ENCODE assay signal across 1 cellular context in the genomic region with DNA sequence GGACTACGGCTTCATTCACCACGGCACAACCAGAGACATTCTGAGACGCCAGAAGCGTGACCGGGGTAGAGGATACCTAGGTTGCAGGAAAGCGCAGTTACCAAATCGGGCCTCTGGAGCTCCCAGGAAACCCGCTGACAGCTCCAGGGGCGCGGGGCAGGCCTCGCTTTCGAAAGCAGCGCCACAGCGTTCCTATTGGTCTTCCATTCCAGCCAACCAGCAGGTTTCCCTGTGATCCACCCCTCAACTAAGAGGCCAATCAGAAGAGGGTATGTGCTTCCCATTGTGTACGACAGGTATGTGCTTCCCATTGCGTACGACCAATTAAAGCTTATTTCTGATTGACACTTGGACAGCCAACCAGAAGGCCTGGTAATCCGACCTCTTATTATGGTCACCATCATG.
TF ChIP-seq lines count a peak whose summit lies in the region.

No MANE protein-coding gene starts in this region.

TF ChIP-seq in GM12878, 131 proteins besides CTCF, POLR2A, EP300 and RAD21 (continued from another document):
- TF ChIP-seq CEBPB (IDR thresholded peaks at IDR 0.05; ENCODE audit: borderline replicate concordance in 1 of 2, low read depth in 2 of 2, low read length in 2 of 2) (no peak), ATF7 (IDR thresholded peaks at IDR 0.05; ENCODE audit: low read depth) (no peak), FOS (IDR thresholded peaks at IDR 0.05; ENCODE audit: borderline replicate concordance, extremely low read depth, insufficient read length) (peak; percentile 40), SMARCA5 (IDR thresholded peaks at IDR 0.05) (no peak), MYC (IDR thresholded peaks at IDR 0.05; ENCODE audit: insufficient read depth, insufficient read length, insufficient replicate concordance, low read length, severe bottlenecking) (no peak), RAD51 (IDR thresholded peaks at IDR 0.05) (no peak), BRCA1 (IDR thresholded peaks at IDR 0.05; ENCODE audit: low read depth, low read length) (no peak), ZBED1 (IDR thresholded peaks at IDR 0.05; ENCODE audit: borderline replicate concordance) (no peak), ZZZ3 (IDR thresholded peaks at IDR 0.05; ENCODE audit: control insufficient read depth, insufficient read length, low read depth) (no peak), FOXK2 (IDR thresholded peaks at IDR 0.05) (no peak), HDGF (IDR thresholded peaks at IDR 0.05) (no peak), NFIC (IDR thresholded peaks at IDR 0.05; ENCODE audit: low read depth, low read length) (no peak), RBBP5 (conservative IDR thresholded peaks at IDR 0.05) (no peak)
- TF ChIP-seq, protein P1, sequence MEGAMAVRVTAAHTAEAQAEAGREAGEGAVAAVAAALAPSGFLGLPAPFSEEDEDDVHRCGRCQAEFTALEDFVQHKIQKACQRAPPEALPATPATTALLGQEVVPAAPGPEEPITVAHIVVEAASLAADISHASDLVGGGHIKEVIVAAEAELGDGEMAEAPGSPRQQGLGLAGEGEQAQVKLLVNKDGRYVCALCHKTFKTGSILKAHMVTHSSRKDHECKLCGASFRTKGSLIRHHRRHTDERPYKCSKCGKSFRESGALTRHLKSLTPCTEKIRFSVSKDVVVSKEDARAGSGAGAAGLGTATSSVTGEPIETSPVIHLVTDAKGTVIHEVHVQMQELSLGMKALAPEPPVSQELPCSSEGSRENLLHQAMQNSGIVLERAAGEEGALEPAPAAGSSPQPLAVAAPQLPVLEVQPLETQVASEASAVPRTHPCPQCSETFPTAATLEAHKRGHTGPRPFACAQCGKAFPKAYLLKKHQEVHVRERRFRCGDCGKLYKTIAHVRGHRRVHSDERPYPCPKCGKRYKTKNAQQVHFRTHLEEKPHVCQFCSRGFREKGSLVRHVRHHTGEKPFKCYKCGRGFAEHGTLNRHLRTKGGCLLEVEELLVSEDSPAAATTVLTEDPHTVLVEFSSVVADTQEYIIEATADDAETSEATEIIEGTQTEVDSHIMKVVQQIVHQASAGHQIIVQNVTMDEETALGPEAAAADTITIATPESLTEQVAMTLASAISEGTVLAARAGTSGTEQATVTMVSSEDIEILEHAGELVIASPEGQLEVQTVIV (IDR thresholded peaks at IDR 0.05; ENCODE audit: borderline replicate concordance, partially characterized antibody) = no peak
- TF ChIP-seq, protein P2, sequence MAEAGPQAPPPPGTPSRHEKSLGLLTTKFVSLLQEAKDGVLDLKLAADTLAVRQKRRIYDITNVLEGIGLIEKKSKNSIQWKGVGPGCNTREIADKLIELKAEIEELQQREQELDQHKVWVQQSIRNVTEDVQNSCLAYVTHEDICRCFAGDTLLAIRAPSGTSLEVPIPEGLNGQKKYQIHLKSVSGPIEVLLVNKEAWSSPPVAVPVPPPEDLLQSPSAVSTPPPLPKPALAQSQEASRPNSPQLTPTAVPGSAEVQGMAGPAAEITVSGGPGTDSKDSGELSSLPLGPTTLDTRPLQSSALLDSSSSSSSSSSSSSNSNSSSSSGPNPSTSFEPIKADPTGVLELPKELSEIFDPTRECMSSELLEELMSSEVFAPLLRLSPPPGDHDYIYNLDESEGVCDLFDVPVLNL (IDR thresholded peaks at IDR 0.05; ENCODE audit: low read depth, low read length) = peak; percentile 89
- TF ChIP-seq, protein P3, sequence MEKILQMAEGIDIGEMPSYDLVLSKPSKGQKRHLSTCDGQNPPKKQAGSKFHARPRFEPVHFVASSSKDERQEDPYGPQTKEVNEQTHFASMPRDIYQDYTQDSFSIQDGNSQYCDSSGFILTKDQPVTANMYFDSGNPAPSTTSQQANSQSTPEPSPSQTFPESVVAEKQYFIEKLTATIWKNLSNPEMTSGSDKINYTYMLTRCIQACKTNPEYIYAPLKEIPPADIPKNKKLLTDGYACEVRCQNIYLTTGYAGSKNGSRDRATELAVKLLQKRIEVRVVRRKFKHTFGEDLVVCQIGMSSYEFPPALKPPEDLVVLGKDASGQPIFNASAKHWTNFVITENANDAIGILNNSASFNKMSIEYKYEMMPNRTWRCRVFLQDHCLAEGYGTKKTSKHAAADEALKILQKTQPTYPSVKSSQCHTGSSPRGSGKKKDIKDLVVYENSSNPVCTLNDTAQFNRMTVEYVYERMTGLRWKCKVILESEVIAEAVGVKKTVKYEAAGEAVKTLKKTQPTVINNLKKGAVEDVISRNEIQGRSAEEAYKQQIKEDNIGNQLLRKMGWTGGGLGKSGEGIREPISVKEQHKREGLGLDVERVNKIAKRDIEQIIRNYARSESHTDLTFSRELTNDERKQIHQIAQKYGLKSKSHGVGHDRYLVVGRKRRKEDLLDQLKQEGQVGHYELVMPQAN (conservative IDR thresholded peaks at IDR 0.05) = peak; percentile 98
- TF ChIP-seq, protein P4, sequence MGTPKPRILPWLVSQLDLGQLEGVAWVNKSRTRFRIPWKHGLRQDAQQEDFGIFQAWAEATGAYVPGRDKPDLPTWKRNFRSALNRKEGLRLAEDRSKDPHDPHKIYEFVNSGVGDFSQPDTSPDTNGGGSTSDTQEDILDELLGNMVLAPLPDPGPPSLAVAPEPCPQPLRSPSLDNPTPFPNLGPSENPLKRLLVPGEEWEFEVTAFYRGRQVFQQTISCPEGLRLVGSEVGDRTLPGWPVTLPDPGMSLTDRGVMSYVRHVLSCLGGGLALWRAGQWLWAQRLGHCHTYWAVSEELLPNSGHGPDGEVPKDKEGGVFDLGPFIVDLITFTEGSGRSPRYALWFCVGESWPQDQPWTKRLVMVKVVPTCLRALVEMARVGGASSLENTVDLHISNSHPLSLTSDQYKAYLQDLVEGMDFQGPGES (IDR thresholded peaks at IDR 0.05) = no peak
